ENCODE assay signal across 8 cellular contexts in genomic region chr10:20004087-20004523, GRCh38.
DNase-seq lines count a peak whose midpoint lies in the region; ATAC-seq and TF ChIP-seq lines count a peak whose summit lies in the region.

No MANE protein-coding gene starts in this region.

- H3K36me3 ChIP-seq in right atrium auricular region = peaks cover 3% of the 10 kb centered on the region
- H3K36me3 ChIP-seq in upper lobe of left lung = peaks cover 0 to 5% (median 0%) of the 10 kb centered on the region in 4 donors
- H3K36me3 ChIP-seq in effector memory CD4-positive, alpha-beta T cell (ENCODE audit: control insufficient read depth, insufficient read depth, low read length) = no peaks in the 10 kb centered on the region

- no peaks in the 10 kb centered on the region for H3K27me3 Mint-ChIP-seq in activated T-cell treated with anti-CD3 and anti-CD28 coated beads, Interleukin-2, amount 50 U/mL, for 72 hours (ENCODE audit: low read depth)

- TF ChIP-seq POLR2A in upper lobe of left lung (IDR thresholded peaks at IDR 0.05) = peak in 1 of 4 donors; percentile 36

- no peaks in the 10 kb centered on the region for H3K4me1 Mint-ChIP-seq in activated T-cell treated with anti-CD3 and anti-CD28 coated beads, Interleukin-2, amount 50 U/mL, for 72 hours (ENCODE audit: low read depth)

- peaks cover 0 to 35% of the 10 kb centered on the region in 2 donors for H3K4me1 ChIP-seq in right atrium auricular region
- peaks cover 24 to 48% (median 41%) of the 10 kb centered on the region in 4 donors for H3K4me1 ChIP-seq in upper lobe of left lung
- H3K4me1 ChIP-seq in effector memory CD4-positive, alpha-beta T cell (ENCODE audit: control insufficient read depth, insufficient read depth, low read length, poor library complexity, severe bottlenecking) = no peaks in the 10 kb centered on the region

- no peaks in the 10 kb centered on the region for H3K36me3 Mint-ChIP-seq in activated T-cell treated with anti-CD3 and anti-CD28 coated beads, Interleukin-2, amount 50 U/mL, for 72 hours (ENCODE audit: insufficient read depth in 2 of 2)

- peak overlapping the region; percentile 65 to 70 for H3K27ac ChIP-seq in right atrium auricular region
- peak overlapping the region; percentile 81 to 90 (median 85) for H3K27ac ChIP-seq in upper lobe of left lung
- no peak overlapping the region for H3K27ac ChIP-seq in effector memory CD4-positive, alpha-beta T cell (ENCODE audit: insufficient read depth, low read length, poor library complexity, severe bottlenecking)

- H3K4me3 ChIP-seq in right atrium auricular region = no peak overlapping the region
- no peak overlapping the region for H3K4me3 ChIP-seq in upper lobe of left lung
- H3K4me3 ChIP-seq in effector memory CD4-positive, alpha-beta T cell (ENCODE audit: insufficient read depth, low read depth, low read length, poor library complexity, severe bottlenecking) = no peak overlapping the region

- H3K9me3 Mint-ChIP-seq in activated T-cell treated with anti-CD3 and anti-CD28 coated beads, Interleukin-2, amount 50 U/mL, for 72 hours = peaks cover 2 to 4% of the 10 kb centered on the region in 2 donors

- DNase-seq in OCI-M1 (lab: John Stamatoyannopoulos, UW) (peak; percentile 34), right atrium auricular region (ENCODE audit: low spot score) (peak; percentile 71), upper lobe of left lung (peak in 1 of 2 donors; percentile 52), NCI-H128 (lab: John Stamatoyannopoulos, UW; ENCODE audit: unreplicated experiment) (no peak)
- DNase-seq in effector memory CD4-positive, alpha-beta T cell = no peak
- DNase-seq in activated T-cell treated with anti-CD3 and anti-CD28 coated beads, Interleukin-2, amount 50 U/mL, for 72 hours = no peak

- TF ChIP-seq CTCF in right atrium auricular region (IDR thresholded peaks at IDR 0.05) (no peak), upper lobe of left lung (IDR thresholded peaks at IDR 0.05) (no peak)

- H3K27ac Mint-ChIP-seq in activated T-cell treated with anti-CD3 and anti-CD28 coated beads, Interleukin-2, amount 50 U/mL, for 72 hours = no peak overlapping the region

- no peak overlapping the region for H3K4me3 Mint-ChIP-seq in activated T-cell treated with anti-CD3 and anti-CD28 coated beads, Interleukin-2, amount 50 U/mL, for 72 hours

- WGBS in upper lobe of left lung, 2 donors = 20 to 72% methylated on average over 1 to 3 of the region's 3 CpGs

- no peak for TF ChIP-seq EP300 in upper lobe of left lung (IDR thresholded peaks at IDR 0.05)

- ATAC-seq in GM18511 (IDR thresholded peaks at IDR 0.05; ENCODE audit: unreplicated experiment) (peak; percentile 76), HG02852 (IDR thresholded peaks at IDR 0.05; ENCODE audit: unreplicated experiment) (peak; percentile 26), upper lobe of left lung (ENCODE audit: low FRiP score in 2 of 2) (peak; percentile 62 to 73)
- ATAC-seq in activated T-cell treated with anti-CD3 and anti-CD28 coated beads, Interleukin-2, amount 50 U/mL, for 72 hours (replicated peaks in 1 of 2) = no peak

- H3K9me3 ChIP-seq in right atrium auricular region (no peaks in the 10 kb centered on the region), upper lobe of left lung (no peaks in the 10 kb centered on the region)
- H3K9me3 ChIP-seq in effector memory CD4-positive, alpha-beta T cell (ENCODE audit: control insufficient read depth, low read length) = no peaks in the 10 kb centered on the region

- no peaks in the 10 kb centered on the region for H3K27me3 ChIP-seq in right atrium auricular region
- no peaks in the 10 kb centered on the region for H3K27me3 ChIP-seq in upper lobe of left lung
- no peaks in the 10 kb centered on the region for H3K27me3 ChIP-seq in effector memory CD4-positive, alpha-beta T cell (replicated peaks; ENCODE audit: control insufficient read depth, insufficient read depth, low read length, poor library complexity, severe bottlenecking)

Comparison
In these comparisons a context has a peak if more than half of its experiments do, and no peak if none do; other contexts are left out.
1. ATAC-seq: peak in GM18511 (single experiment), HG02852 (single experiment) and upper lobe of left lung (2 of 2); none in activated T-cell treated with anti-CD3 and anti-CD28 coated beads, Interleukin-2, amount 50 U/mL, for 72 hours (0 of 2).
2. DNase-seq: peak in OCI-M1 (single experiment) and right atrium auricular region (single experiment); none in NCI-H128 (single experiment), effector memory CD4-positive, alpha-beta T cell (0 of 3) and activated T-cell treated with anti-CD3 and anti-CD28 coated beads, Interleukin-2, amount 50 U/mL, for 72 hours (0 of 2).